Comparison of ENCODE assay signal across 1 cellular context in genomic region chr14:68364823-68365222, GRCh38.
TF ChIP-seq lines count a peak whose summit lies in the region.

No MANE protein-coding gene starts in this region.

TF ChIP-seq in GM23338, 12 proteins besides CTCF, POLR2A, EP300 and RAD21 (continued from another document):
- TF ChIP-seq NANOG (IDR thresholded peaks at IDR 0.05; ENCODE audit: borderline replicate concordance) (no peak), EZH2phosphoT487 (IDR thresholded peaks at IDR 0.05; ENCODE audit: unreplicated experiment) (no peak), POLR2AphosphoS5 (IDR thresholded peaks at IDR 0.05; ENCODE audit: low read depth) (no peak), ZNF114 (CRISPR knock-in tag; IDR thresholded peaks at IDR 0.05) (no peak), JUNB (IDR thresholded peaks at IDR 0.05; ENCODE audit: unreplicated experiment) (no peak), REST (IDR thresholded peaks at IDR 0.05; ENCODE audit: unreplicated experiment) (no peak)
